1 cellular context compared by ENCODE assay signal in the genomic region with DNA sequence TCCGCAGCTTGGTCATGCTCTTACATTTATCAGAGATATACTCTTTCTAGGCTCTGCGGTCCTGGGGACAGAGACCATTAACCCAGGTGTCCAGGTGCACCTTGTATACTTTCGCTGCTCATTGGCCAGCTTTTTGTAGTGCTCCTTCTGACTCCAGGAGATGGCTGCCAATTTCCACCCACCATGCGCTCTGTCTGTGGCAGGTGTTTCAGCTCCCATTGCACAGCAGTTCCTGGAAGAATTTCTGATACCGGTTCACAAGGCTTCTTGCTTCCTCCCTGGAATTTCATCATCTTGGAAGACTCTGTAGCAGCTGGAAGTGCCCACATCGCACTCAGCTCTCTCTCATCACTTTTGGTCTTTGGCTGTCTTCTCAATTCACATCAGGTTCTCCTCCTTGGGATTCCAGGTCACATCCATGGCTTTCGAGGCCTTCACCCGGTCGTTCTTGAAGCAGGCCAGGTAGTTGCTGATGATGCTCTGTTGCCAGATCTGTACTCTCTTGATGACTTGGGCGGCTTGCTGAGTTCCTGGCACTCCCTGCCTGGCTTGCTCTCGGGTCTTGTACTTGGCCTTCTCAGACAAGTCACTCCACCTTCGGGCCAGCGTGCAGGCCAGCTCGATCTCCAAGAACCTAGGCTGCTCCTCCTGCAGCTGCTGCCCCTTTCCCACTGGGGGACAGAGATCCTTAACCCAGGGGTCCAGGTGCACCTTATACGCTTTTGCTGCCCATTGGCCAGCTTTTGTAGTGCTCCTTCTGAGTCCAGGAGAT.
TF ChIP-seq lines count a peak whose summit lies in the region.

No MANE protein-coding gene starts in this region.

TF ChIP-seq in SK-N-SH treated with all-trans-retinoic acid at 6 μM for 48 hours, 23 proteins besides CTCF, POLR2A, EP300 and RAD21 (continued from another document):
- TF ChIP-seq, protein P1, sequence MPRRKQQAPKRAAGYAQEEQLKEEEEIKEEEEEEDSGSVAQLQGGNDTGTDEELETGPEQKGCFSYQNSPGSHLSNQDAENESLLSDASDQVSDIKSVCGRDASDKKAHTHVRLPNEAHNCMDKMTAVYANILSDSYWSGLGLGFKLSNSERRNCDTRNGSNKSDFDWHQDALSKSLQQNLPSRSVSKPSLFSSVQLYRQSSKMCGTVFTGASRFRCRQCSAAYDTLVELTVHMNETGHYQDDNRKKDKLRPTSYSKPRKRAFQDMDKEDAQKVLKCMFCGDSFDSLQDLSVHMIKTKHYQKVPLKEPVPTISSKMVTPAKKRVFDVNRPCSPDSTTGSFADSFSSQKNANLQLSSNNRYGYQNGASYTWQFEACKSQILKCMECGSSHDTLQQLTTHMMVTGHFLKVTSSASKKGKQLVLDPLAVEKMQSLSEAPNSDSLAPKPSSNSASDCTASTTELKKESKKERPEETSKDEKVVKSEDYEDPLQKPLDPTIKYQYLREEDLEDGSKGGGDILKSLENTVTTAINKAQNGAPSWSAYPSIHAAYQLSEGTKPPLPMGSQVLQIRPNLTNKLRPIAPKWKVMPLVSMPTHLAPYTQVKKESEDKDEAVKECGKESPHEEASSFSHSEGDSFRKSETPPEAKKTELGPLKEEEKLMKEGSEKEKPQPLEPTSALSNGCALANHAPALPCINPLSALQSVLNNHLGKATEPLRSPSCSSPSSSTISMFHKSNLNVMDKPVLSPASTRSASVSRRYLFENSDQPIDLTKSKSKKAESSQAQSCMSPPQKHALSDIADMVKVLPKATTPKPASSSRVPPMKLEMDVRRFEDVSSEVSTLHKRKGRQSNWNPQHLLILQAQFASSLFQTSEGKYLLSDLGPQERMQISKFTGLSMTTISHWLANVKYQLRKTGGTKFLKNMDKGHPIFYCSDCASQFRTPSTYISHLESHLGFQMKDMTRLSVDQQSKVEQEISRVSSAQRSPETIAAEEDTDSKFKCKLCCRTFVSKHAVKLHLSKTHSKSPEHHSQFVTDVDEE (CRISPR knock-in tag; IDR thresholded peaks at IDR 0.05): no peak
- TF ChIP-seq, protein P2, sequence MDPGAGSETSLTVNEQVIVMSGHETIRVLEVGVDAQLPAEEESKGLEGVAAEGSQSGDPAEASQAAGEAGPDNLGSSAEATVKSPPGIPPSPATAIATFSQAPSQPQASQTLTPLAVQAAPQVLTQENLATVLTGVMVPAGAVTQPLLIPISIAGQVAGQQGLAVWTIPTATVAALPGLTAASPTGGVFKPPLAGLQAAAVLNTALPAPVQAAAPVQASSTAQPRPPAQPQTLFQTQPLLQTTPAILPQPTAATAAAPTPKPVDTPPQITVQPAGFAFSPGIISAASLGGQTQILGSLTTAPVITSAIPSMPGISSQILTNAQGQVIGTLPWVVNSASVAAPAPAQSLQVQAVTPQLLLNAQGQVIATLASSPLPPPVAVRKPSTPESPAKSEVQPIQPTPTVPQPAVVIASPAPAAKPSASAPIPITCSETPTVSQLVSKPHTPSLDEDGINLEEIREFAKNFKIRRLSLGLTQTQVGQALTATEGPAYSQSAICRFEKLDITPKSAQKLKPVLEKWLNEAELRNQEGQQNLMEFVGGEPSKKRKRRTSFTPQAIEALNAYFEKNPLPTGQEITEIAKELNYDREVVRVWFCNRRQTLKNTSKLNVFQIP (CRISPR knock-in tag; IDR thresholded peaks at IDR 0.05; ENCODE audit: borderline replicate concordance, low read depth): no peak
- TF ChIP-seq, protein P3, sequence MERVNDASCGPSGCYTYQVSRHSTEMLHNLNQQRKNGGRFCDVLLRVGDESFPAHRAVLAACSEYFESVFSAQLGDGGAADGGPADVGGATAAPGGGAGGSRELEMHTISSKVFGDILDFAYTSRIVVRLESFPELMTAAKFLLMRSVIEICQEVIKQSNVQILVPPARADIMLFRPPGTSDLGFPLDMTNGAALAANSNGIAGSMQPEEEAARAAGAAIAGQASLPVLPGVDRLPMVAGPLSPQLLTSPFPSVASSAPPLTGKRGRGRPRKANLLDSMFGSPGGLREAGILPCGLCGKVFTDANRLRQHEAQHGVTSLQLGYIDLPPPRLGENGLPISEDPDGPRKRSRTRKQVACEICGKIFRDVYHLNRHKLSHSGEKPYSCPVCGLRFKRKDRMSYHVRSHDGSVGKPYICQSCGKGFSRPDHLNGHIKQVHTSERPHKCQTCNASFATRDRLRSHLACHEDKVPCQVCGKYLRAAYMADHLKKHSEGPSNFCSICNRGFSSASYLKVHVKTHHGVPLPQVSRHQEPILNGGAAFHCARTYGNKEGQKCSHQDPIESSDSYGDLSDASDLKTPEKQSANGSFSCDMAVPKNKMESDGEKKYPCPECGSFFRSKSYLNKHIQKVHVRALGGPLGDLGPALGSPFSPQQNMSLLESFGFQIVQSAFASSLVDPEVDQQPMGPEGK (CRISPR knock-in tag; IDR thresholded peaks at IDR 0.05; ENCODE audit: borderline replicate concordance): no peak
- TF ChIP-seq, protein P4, sequence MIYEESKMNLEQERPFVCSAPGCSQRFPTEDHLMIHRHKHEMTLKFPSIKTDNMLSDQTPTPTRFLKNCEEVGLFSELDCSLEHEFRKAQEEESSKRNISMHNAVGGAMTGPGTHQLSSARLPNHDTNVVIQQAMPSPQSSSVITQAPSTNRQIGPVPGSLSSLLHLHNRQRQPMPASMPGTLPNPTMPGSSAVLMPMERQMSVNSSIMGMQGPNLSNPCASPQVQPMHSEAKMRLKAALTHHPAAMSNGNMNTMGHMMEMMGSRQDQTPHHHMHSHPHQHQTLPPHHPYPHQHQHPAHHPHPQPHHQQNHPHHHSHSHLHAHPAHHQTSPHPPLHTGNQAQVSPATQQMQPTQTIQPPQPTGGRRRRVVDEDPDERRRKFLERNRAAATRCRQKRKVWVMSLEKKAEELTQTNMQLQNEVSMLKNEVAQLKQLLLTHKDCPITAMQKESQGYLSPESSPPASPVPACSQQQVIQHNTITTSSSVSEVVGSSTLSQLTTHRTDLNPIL (CRISPR knock-in tag; IDR thresholded peaks at IDR 0.05; ENCODE audit: low read depth): no peak
- TF ChIP-seq PPARA (CRISPR knock-in tag; IDR thresholded peaks at IDR 0.05; ENCODE audit: borderline replicate concordance) (no peak), OSR1 (CRISPR knock-in tag; IDR thresholded peaks at IDR 0.05) (no peak), ZNF70 (CRISPR knock-in tag; IDR thresholded peaks at IDR 0.05) (no peak)
